Comparison of ENCODE assay signal across 8 cellular contexts in genomic region chr17:27654654-27655524, GRCh38. TPM values are rescaled to one million over a fixed set of nuclear protein-coding genes. Genes with fewer than 3 reads are reported as not detected.
A peak's percentile ranks its signal among the peaks of the same experiment; 100 is the strongest.
DNase-seq lines count a peak whose midpoint lies in the region; ATAC-seq, FAIRE-seq and TF ChIP-seq lines count a peak whose summit lies in the region.

No MANE protein-coding gene starts in this region.

- H3K27me3 ChIP-seq in bronchial epithelial cell (ENCODE audit: control insufficient read depth, insufficient read depth, low read length) (no peaks in the 10 kb centered on the region), kidney epithelial cell (ENCODE audit: control insufficient read depth, insufficient read depth, low read length) (no peaks in the 10 kb centered on the region)

- no peak overlapping the region for H3K4me3 ChIP-seq in WI38 (ENCODE audit: low read depth, low read length)
- H3K4me3 ChIP-seq in bronchial epithelial cell (ENCODE audit: low read depth, low read length) = no peak overlapping the region
- H3K4me3 ChIP-seq in kidney epithelial cell (ENCODE audit: low read depth, low read length) = no peak overlapping the region

- H3K36me3 ChIP-seq in bronchial epithelial cell (ENCODE audit: control insufficient read depth, insufficient read depth, low read length) = no peaks in the 10 kb centered on the region
- no peaks in the 10 kb centered on the region for H3K36me3 ChIP-seq in kidney epithelial cell (ENCODE audit: control insufficient read depth, insufficient read depth, low read length)

- TF ChIP-seq CTCF in GM12874 (IDR thresholded peaks at IDR 0.05; ENCODE audit: insufficient read depth, low read depth, low read length) (peak; percentile 86), WI38 (IDR thresholded peaks at IDR 0.05; ENCODE audit: low read depth, low read length) (peak; percentile 79), bronchial epithelial cell (IDR thresholded peaks at IDR 0.05; ENCODE audit: insufficient read depth, low read length, severe bottlenecking) (peak; percentile 79), kidney epithelial cell (IDR thresholded peaks at IDR 0.05; ENCODE audit: insufficient read depth, low read length, poor library complexity, severe bottlenecking) (peak; percentile 82)

- FAIRE-seq in bronchial epithelial cell (lab: Jason Lieb, UNC) = no peak

- ATAC-seq in HG02885 (IDR thresholded peaks at IDR 0.05; ENCODE audit: poor library complexity, unreplicated experiment) (peak; percentile 68), HG02571 (IDR thresholded peaks at IDR 0.05; ENCODE audit: unreplicated experiment) (no peak)

- DNase-seq in NCI-H2227 treated with DMSO at 0.1 percent for 48 hours (lab: John Stamatoyannopoulos, UW) (peak; percentile 49), bronchial epithelial cell (ENCODE audit: low read depth) (peak; percentile 40), kidney epithelial cell (ENCODE audit: low read depth) (no peak)
- peak; percentile 36 to 65 for DNase-seq in stimulated activated CD4-positive, alpha-beta T cell treated with anti-CD3 and anti-CD28 coated beads, Interleukin-4, amount 100 ng/mL, for 4 hours

RNA-seq across cellular contexts. Expression of gene LGALS9, which starts 23.9 kb away (rescaled TPM):
- 1.3 TPM in 2 replicates for total RNA-seq in bronchial epithelial cell
- total RNA-seq in kidney epithelial cell = 1.9 and 3.4 TPM in 2 replicates
